Comparison of ENCODE assay signal across 8 cellular contexts in genomic region chrX:120251471-120252011, GRCh38. TPM values are rescaled to one million over a fixed set of nuclear protein-coding genes. Genes with fewer than 3 reads are reported as not detected.
DNase-seq lines count a peak whose midpoint lies in the region; ATAC-seq and TF ChIP-seq lines count a peak whose summit lies in the region.

No MANE protein-coding gene starts in this region.

- H3K36me3 ChIP-seq in NT2/D1 (ENCODE audit: insufficient read depth, insufficient read length, low read length) = peaks cover 33% of the 10 kb centered on the region

- peaks cover 23% of the 10 kb centered on the region for H3K27me3 ChIP-seq in NT2/D1 (ENCODE audit: insufficient read depth, insufficient read length)

- no peaks in the 10 kb centered on the region for H3K9me3 ChIP-seq in NT2/D1 (ENCODE audit: insufficient read depth, low read length)

- H3K4me3 ChIP-seq in AG04449 (ENCODE audit: low read depth, low read length) (peak overlapping the region; percentile 71), NT2/D1 (ENCODE audit: insufficient read length, low read depth) (peak overlapping the region; percentile 90)

- DNase-seq in AG04449 (ENCODE audit: low read depth, low spot score) (no peak), NT2/D1 (ENCODE audit: low read depth, low spot score) (no peak), left cardiac atrium (peak; percentile 39), posterior vena cava (ENCODE audit: low spot score) (peak; percentile 73), GM19240 (ENCODE audit: insufficient read length, low spot score) (no peak)
- peak; percentile 14 for DNase-seq in activated naive CD8-positive, alpha-beta T cell treated with anti-CD3 and anti-CD28 coated beads for 36 hours

- H3K9me3 Mint-ChIP-seq in activated naive CD8-positive, alpha-beta T cell treated with anti-CD3 and anti-CD28 coated beads for 36 hours = no peaks in the 10 kb centered on the region

- peaks cover 20% of the 10 kb centered on the region for H3K36me3 Mint-ChIP-seq in activated naive CD8-positive, alpha-beta T cell treated with anti-CD3 and anti-CD28 coated beads for 36 hours

- peak overlapping the region; percentile 91 for H3K4me3 Mint-ChIP-seq in activated naive CD8-positive, alpha-beta T cell treated with anti-CD3 and anti-CD28 coated beads for 36 hours

- peak overlapping the region; percentile 94 for H3K27ac Mint-ChIP-seq in activated naive CD8-positive, alpha-beta T cell treated with anti-CD3 and anti-CD28 coated beads for 36 hours

- ATAC-seq in GM18909 (IDR thresholded peaks at IDR 0.05; ENCODE audit: poor library complexity, unreplicated experiment) (peak; percentile 15), left cardiac atrium (peak; percentile 23 to 58), HG03095 (IDR thresholded peaks at IDR 0.05; ENCODE audit: unreplicated experiment) (no peak)

- CTCF ChIA-PET in AG04449 (lab: Yijun Ruan, JAX) = interaction anchor here (0.8 to 2.0 kb wide), 5 partner anchors 10 to 220 kb away, joined by 3 to 9 read pairs (median 5); no protein-coding TSS in a partner anchor

- POLR2A ChIA-PET in AG04449 (lab: Yijun Ruan, JAX) = interaction anchor here (1.2 kb wide), 1 partner anchor 206 kb away, joined by 4 read pairs; no protein-coding TSS in a partner anchor

- no peaks in the 10 kb centered on the region for H3K27me3 Mint-ChIP-seq in activated naive CD8-positive, alpha-beta T cell treated with anti-CD3 and anti-CD28 coated beads for 36 hours

- no peaks in the 10 kb centered on the region for H3K4me1 ChIP-seq in NT2/D1 (ENCODE audit: insufficient read depth, insufficient read length)

- peak overlapping the region; percentile 92 for H3K9ac ChIP-seq in NT2/D1 (ENCODE audit: insufficient read length, low read depth)

- H3K4me1 Mint-ChIP-seq in activated naive CD8-positive, alpha-beta T cell treated with anti-CD3 and anti-CD28 coated beads for 36 hours = peaks cover 25% of the 10 kb centered on the region

- intact Hi-C loops in left cardiac atrium (cut with DNase I) (no loop called here), posterior vena cava (cut with DNase I) (no loop called here)

- TF ChIP-seq CTCF in AG04449 (IDR thresholded peaks at IDR 0.05; ENCODE audit: insufficient read depth, low read length, missing control alignments) = no peak

RNA-seq across cellular contexts. Expression of gene ZBTB33, which starts 0.9 kb away (rescaled TPM):
- total RNA-seq in activated naive CD8-positive, alpha-beta T cell treated with anti-CD3 and anti-CD28 coated beads for 36 hours = 10 to 100 TPM; 13.9 to 14.0 TPM
- total RNA-seq in left cardiac atrium (1 to 10 TPM; 5.9 to 7.7 TPM), posterior vena cava (1 to 10 TPM; 7.4 to 7.8 TPM)

RNA-seq across cellular contexts. Expression of gene TMEM255A, which starts 59.7 kb away (rescaled TPM):
- total RNA-seq in activated naive CD8-positive, alpha-beta T cell treated with anti-CD3 and anti-CD28 coated beads for 36 hours = not detected
- total RNA-seq in left cardiac atrium = 1 to 10 TPM in 1 of 2 donors, under 1 TPM in 1; 0.42 to 1.4 TPM
- total RNA-seq in posterior vena cava = 1 to 10 TPM; 1.6 to 6.3 TPM

Comparison
In these comparisons a context has a peak if more than half of its experiments do, and no peak if none do; other contexts are left out.
1. DNase-seq: peak in activated naive CD8-positive, alpha-beta T cell treated with anti-CD3 and anti-CD28 coated beads for 36 hours (single experiment), left cardiac atrium (single experiment) and posterior vena cava (single experiment); none in AG04449 (single experiment), NT2/D1 (single experiment) and GM19240 (single experiment).